Comparison of ENCODE assay signal across 8 cellular contexts in genomic region chr19:11964496-11964857, GRCh38. TPM values are rescaled to one million over a fixed set of nuclear protein-coding genes. Genes with fewer than 3 reads are reported as not detected.
DNase-seq lines count a peak whose midpoint lies in the region; ATAC-seq and TF ChIP-seq lines count a peak whose summit lies in the region.

No MANE protein-coding gene starts in this region.

- H3K27me3 Mint-ChIP-seq in neural progenitor cell (ENCODE audit: insufficient read depth, low read depth) = peaks cover 2% of the 10 kb centered on the region

- H3K4me3 ChIP-seq in OCI-LY3 (ENCODE audit: low read length) (peak overlapping the region; percentile 78), esophagus muscularis mucosa (peak overlapping the region; percentile 65 to 91 (median 86)), neural progenitor cell (peak overlapping the region; percentile 77), PC-9 (no peak overlapping the region)

- H3F3A ChIP-seq in neural progenitor cell (ENCODE audit: low read depth) = peaks cover 18% of the 10 kb centered on the region
- no peaks in the 10 kb centered on the region for H3F3A ChIP-seq in PC-9 (ENCODE audit: insufficient read depth, low read depth)

- peak; percentile 31 for TF ChIP-seq CTCF in GM13976 (IDR thresholded peaks at IDR 0.05; ENCODE audit: borderline replicate concordance, control extremely low read depth, extremely low read depth, insufficient read depth, missing control alignments)
- TF ChIP-seq CTCF in OCI-LY3 (IDR thresholded peaks at IDR 0.05; ENCODE audit: low read depth, low read length) = peak; percentile 15; the same call in 1 of the 2 replicates
- TF ChIP-seq CTCF in esophagus muscularis mucosa (IDR thresholded peaks at IDR 0.05) = peak in 2 of 3 experiments; percentile 19 to 32
- peak; percentile 18 for TF ChIP-seq CTCF in neural progenitor cell (IDR thresholded peaks at IDR 0.05)
- no peak for TF ChIP-seq CTCF in PC-9 (conservative IDR thresholded peaks at IDR 0.05)

- peaks cover 15% of the 10 kb centered on the region for H3K4me1 Mint-ChIP-seq in neural progenitor cell

- peak overlapping the region; percentile 92 for H3K27ac Mint-ChIP-seq in neural progenitor cell

- peaks cover 37% of the 10 kb centered on the region for H3K9me3 Mint-ChIP-seq in neural progenitor cell

- POLR2A ChIA-PET in PC-9 (lab: Charles Lee; ENCODE audit: unreplicated experiment) = no interaction called here

- H3K9me3 ChIP-seq in OCI-LY3 (ENCODE audit: insufficient read depth, low read length) (no peaks in the 10 kb centered on the region), esophagus muscularis mucosa (no peaks in the 10 kb centered on the region), neural progenitor cell (ENCODE audit: low read depth) (no peaks in the 10 kb centered on the region), PC-9 (ENCODE audit: insufficient read depth, low read depth) (no peaks in the 10 kb centered on the region)

- WGBS in esophagus muscularis mucosa = 5% methylated on average over 7 of the region's 8 CpGs

- no TSS peak for BruUV-seq in PC-9 (replicated peaks; lab: Mats Ljungman, UMichigan)

- no peaks in the 10 kb centered on the region for H3K36me3 ChIP-seq in OCI-LY3 (replicated peaks; ENCODE audit: low read depth, low read length)
- H3K36me3 ChIP-seq in esophagus muscularis mucosa = no peaks in the 10 kb centered on the region
- H3K36me3 ChIP-seq in neural progenitor cell = no peaks in the 10 kb centered on the region
- H3K36me3 ChIP-seq in PC-9 (ENCODE audit: low read depth) = no peaks in the 10 kb centered on the region

- H3K9ac ChIP-seq in OCI-LY3 (ENCODE audit: low read length) (no peak overlapping the region), neural progenitor cell (no peak overlapping the region)

- peaks cover 18% of the 10 kb centered on the region for H3K36me3 Mint-ChIP-seq in neural progenitor cell

- in situ Hi-C loops in GM13976 (cut with MboI; ENCODE audit: low sequenced_read_pairs, unreplicated experiment) = no loop called here

- no peaks in the 10 kb centered on the region for H3K79me2 ChIP-seq in OCI-LY3 (ENCODE audit: low read length)
- H3K79me2 ChIP-seq in neural progenitor cell (ENCODE audit: low read depth) = no peaks in the 10 kb centered on the region
- H3K79me2 ChIP-seq in PC-9 (ENCODE audit: low read depth) = no peaks in the 10 kb centered on the region

- DNase-seq in GM13976 (ENCODE audit: low spot score) = no peak
- DNase-seq in esophagus muscularis mucosa (ENCODE audit: extremely low spot score) = no peak
- DNase-seq in neural progenitor cell (ENCODE audit: low spot score) = no peak
- DNase-seq in NCI-H187 (lab: John Stamatoyannopoulos, UW) = no peak
- no peak for DNase-seq in stimulated activated CD4-positive, alpha-beta T cell treated with anti-CD3 and anti-CD28 coated beads, Interleukin-15, amount 100 ng/mL, for 24 hours
- DNase-seq in PC-9 = no peak

- H4K20me1 ChIP-seq in OCI-LY3 (ENCODE audit: insufficient read depth, low read length) (no peaks in the 10 kb centered on the region), neural progenitor cell (ENCODE audit: low read depth) (no peaks in the 10 kb centered on the region), PC-9 (ENCODE audit: insufficient read depth) (no peaks in the 10 kb centered on the region)

- H3K4me2 ChIP-seq in OCI-LY3 (ENCODE audit: low read length) (peak overlapping the region; percentile 73), neural progenitor cell (peak overlapping the region; percentile 77), PC-9 (no peak overlapping the region)

- intact Hi-C loops in esophagus muscularis mucosa (cut with DNase I) = loop anchor here (1.0 to 2.0 kb wide), 3 partner anchors 25 to 176 kb away; partner anchors contain the start of genes ZNF20 and ZNF700
- intact Hi-C loops in PC-9 (cut with micrococcal nuclease; ENCODE audit: unreplicated experiment) = loop anchor here (2.0 kb wide), 2 partner anchors 24 to 704 kb away; a partner anchor contains a TSS

- ATAC-seq in HG03196 (IDR thresholded peaks at IDR 0.05; ENCODE audit: unreplicated experiment) = no peak

- peak overlapping the region; percentile 56 for H3K27ac ChIP-seq in OCI-LY3 (ENCODE audit: low read length)
- peak overlapping the region; percentile 90 to 99 (median 94) for H3K27ac ChIP-seq in esophagus muscularis mucosa (replicated peaks in 1 of 4)
- H3K27ac ChIP-seq in neural progenitor cell = no peak overlapping the region
- no peak overlapping the region for H3K27ac ChIP-seq in PC-9

- H3K4me1 ChIP-seq in OCI-LY3 (ENCODE audit: low read length) (peaks cover 21% of the 10 kb centered on the region), esophagus muscularis mucosa (peaks cover 18 to 27% (median 22%) of the 10 kb centered on the region in 4 donors), neural progenitor cell (peaks cover 5% of the 10 kb centered on the region), PC-9 (replicated peaks; ENCODE audit: insufficient read depth) (no peaks in the 10 kb centered on the region)

- CTCF ChIA-PET in PC-9 (lab: Charles Lee) = interaction anchor here (0.5 to 1.0 kb wide), 3 partner anchors 24 to 176 kb away, joined by 3 read pairs; partner anchors contain the start of gene ZNF20

- no peaks in the 10 kb centered on the region for H3K9me2 ChIP-seq in PC-9 (ENCODE audit: insufficient read depth)

- H3K27me3 ChIP-seq in OCI-LY3 (ENCODE audit: low read depth, low read length) (no peaks in the 10 kb centered on the region; the same call in 1 of the 2 replicates), esophagus muscularis mucosa (no peaks in the 10 kb centered on the region), neural progenitor cell (peaks cover 8% of the 10 kb centered on the region), PC-9 (ENCODE audit: insufficient read depth, low read depth) (peaks cover 7% of the 10 kb centered on the region; the same call in 1 of the 2 replicates)

- H3K4me3 Mint-ChIP-seq in neural progenitor cell = peak overlapping the region; percentile 92

- no peak for TF ChIP-seq EP300 in esophagus muscularis mucosa (IDR thresholded peaks at IDR 0.05)

- H2AFZ ChIP-seq in OCI-LY3 (ENCODE audit: low read depth, low read length) (no peak overlapping the region), neural progenitor cell (replicated peaks) (peak overlapping the region; percentile 31), PC-9 (no peak overlapping the region)

- TF ChIP-seq POLR2A in esophagus muscularis mucosa (IDR thresholded peaks at IDR 0.05; ENCODE audit: low read depth) = no peak

RNA-seq across cellular contexts. Expression of gene ZNF763, which starts 0.4 kb away (rescaled TPM):
- 1 to 10 TPM; 3.3 to 7.5 (median 4.8) TPM for total RNA-seq in esophagus muscularis mucosa
- 10.0 and 17.7 TPM in 2 replicates for total RNA-seq in neural progenitor cell (ENCODE audit: low replicate concordance)
- 0.55 and 0.83 TPM in 2 replicates for total RNA-seq in PC-9 (2021)

RNA-seq across cellular contexts. Expression of gene ZNF700, which starts 39.6 kb away (rescaled TPM):
- total RNA-seq in esophagus muscularis mucosa (10 to 100 TPM in 2 of 4 donors, 1 to 10 TPM in 2; 7.6 to 12.0 (median 9.5) TPM), neural progenitor cell (ENCODE audit: low replicate concordance) (18.3 and 29.4 TPM in 2 replicates), PC-9 (2021) (7.6 and 7.8 TPM in 2 replicates)

Comparison
In these comparisons a context has a peak if more than half of its experiments do, and no peak if none do; other contexts are left out.
1. H3K27ac ChIP-seq: peak in OCI-LY3 (single experiment) and esophagus muscularis mucosa (4 of 4); none in neural progenitor cell (single experiment) and PC-9 (single experiment).